In genomic region chr15:50881121-50882048, GRCh38 we compare ENCODE assay signal across 8 cellular contexts. TPM values are rescaled to one million over a fixed set of nuclear protein-coding genes. Genes with fewer than 3 reads are reported as not detected.
A peak's percentile ranks its signal among the peaks of the same experiment; 100 is the strongest.
DNase-seq lines count a peak whose midpoint lies in the region; ATAC-seq, FAIRE-seq and TF ChIP-seq lines count a peak whose summit lies in the region.
"Had no signal": no experiment of that assay in that cellular context is flagged by ENCODE, and none has a peak within 500 bp of the region (broad histone marks: within the 10 kb centered on the region; RNA-seq: fewer than 3 reads in every experiment).

No MANE protein-coding gene starts in this region.

- no peaks in the 10 kb centered on the region for H3K36me3 Mint-ChIP-seq in osteocyte (ENCODE audit: unreplicated experiment)

- TF ChIP-seq POLR2A in NB4 (IDR thresholded peaks at IDR 0.05; ENCODE audit: extremely low read depth, insufficient read length), result no peak

- H3K9me3 ChIP-seq in adipocyte (ENCODE audit: control insufficient read depth, low read length), result no peaks in the 10 kb centered on the region

- no peaks in the 10 kb centered on the region for H3K27me3 Mint-ChIP-seq in osteocyte (ENCODE audit: unreplicated experiment)

- TF ChIP-seq CTCF in GM12865 (IDR thresholded peaks at IDR 0.05; ENCODE audit: insufficient read depth, low read depth, low read length, missing control alignments), result no peak
- no peak for TF ChIP-seq CTCF in NB4 (IDR thresholded peaks at IDR 0.05; ENCODE audit: low read depth, low read length)
- no peak for TF ChIP-seq CTCF in osteocyte (IDR thresholded peaks at IDR 0.05)
- TF ChIP-seq CTCF in D721Med (IDR thresholded peaks at IDR 0.05; ENCODE audit: insufficient read depth, missing control alignments), result no peak

- no peaks in the 10 kb centered on the region for H3K9me3 Mint-ChIP-seq in osteocyte (ENCODE audit: unreplicated experiment)

- H3K4me3 ChIP-seq in GM12865 (ENCODE audit: low read depth, low read length) (no peak overlapping the region), NB4 (ENCODE audit: low read depth, low read length) (no peak overlapping the region), adipocyte (ENCODE audit: low read length) (no peak overlapping the region)

- no peak overlapping the region for H3K4me3 Mint-ChIP-seq in osteocyte (ENCODE audit: unreplicated experiment)

- H3K9ac ChIP-seq in adipocyte (ENCODE audit: low read length), result peak overlapping the region; percentile 69

- DNase-seq in GM12865 (ENCODE audit: low read depth), result peak; percentile 61
- peak; percentile 74 for DNase-seq in NB4 (ENCODE audit: low read depth)
- DNase-seq in adipocyte (ENCODE audit: low read depth), result no peak
- no peak for DNase-seq in osteocyte (ENCODE audit: extremely low spot score, unreplicated experiment)
- no peak for DNase-seq in ecto neural progenitor cell (ENCODE audit: low spot score)
- no peak for DNase-seq in D721Med (ENCODE audit: insufficient read length, low spot score)
- DNase-seq: stimulated activated CD4-positive, alpha-beta T cell treated with anti-CD3 and anti-CD28 coated beads, Interleukin-1b, Interleukin-23, amount 100 ng/mL, for 48 hours had no signal

- no peak for FAIRE-seq in D721Med (lab: Jason Lieb, UNC)

- no peaks in the 10 kb centered on the region for H3K36me3 ChIP-seq in adipocyte (ENCODE audit: control insufficient read depth, insufficient read depth, low read length, severe bottlenecking)

- no peak for ATAC-seq in GM18517 (IDR thresholded peaks at IDR 0.05; ENCODE audit: unreplicated experiment)

- H3K4me1 ChIP-seq in adipocyte (ENCODE audit: control insufficient read depth, insufficient read depth, low read length), result peaks cover 38% of the 10 kb centered on the region

- peaks cover 48% of the 10 kb centered on the region for H3K4me1 Mint-ChIP-seq in osteocyte (ENCODE audit: unreplicated experiment)

- H3K27me3 ChIP-seq in adipocyte (replicated peaks; ENCODE audit: control insufficient read depth, insufficient read depth, low read length), result no peaks in the 10 kb centered on the region

- H3K27ac Mint-ChIP-seq in osteocyte (ENCODE audit: unreplicated experiment), result peak overlapping the region; percentile 82

RNA-seq across cellular contexts. Expression of gene AP4E1, which starts 27.1 kb away (rescaled TPM):
- total RNA-seq in osteocyte, result 12.3 and 12.4 TPM in 2 replicates

Comparison
In these comparisons a context has a peak if more than half of its experiments do, and no peak if none do; other contexts are left out.
1. DNase-seq: peak in GM12865 (single experiment) and NB4 (single experiment); none in adipocyte (single experiment), osteocyte (single experiment), ecto neural progenitor cell (single experiment) and D721Med (single experiment).